ENCODE assay signal across 9 cellular contexts in the genomic region with DNA sequence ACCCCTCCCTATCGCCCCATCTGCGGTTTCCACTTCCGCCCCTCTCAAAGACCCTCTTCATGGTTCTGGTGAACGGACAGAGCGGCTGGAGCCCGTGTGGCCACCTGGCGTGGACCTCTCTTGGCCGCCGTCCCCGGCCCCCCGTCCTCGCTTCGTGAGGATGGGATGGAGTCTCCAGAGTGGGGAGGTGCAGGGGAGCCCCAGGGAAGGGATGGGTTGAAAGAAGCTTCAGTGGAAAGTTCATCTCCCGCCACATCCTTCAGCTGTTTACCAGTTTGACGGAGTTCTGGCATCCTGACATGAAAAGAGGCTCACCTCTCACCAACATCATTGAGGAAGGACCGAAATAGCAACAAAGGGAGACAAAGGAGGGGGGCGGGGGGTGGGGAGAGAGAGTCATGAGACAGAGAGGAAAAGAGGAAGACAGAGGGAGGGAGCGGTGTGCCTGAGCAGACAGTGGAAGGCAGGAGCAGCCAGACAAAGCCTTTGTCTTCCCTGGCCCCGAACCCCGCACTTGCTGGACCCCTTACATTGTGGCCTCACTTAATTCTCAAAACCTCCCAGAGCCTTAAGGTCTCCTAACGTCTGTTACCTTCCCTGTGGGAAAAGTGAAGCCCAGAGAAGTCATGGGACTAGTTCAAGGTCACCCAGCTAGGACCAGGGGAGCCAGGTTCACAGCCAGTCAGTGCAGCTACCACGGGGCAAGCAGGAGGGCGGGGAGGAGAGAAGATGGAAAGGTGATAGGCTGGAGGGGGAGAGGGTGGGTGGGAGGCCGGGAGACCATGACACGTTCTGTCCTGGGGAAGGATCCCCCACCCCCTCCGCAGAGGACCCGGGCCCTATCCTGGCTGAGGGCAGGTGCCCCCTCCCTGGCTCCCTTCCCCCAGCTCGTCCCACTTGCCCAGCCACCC. TPM values are rescaled to one million over a fixed set of nuclear protein-coding genes. Genes with fewer than 3 reads are reported as not detected.
DNase-seq lines count a peak whose midpoint lies in the region; ATAC-seq and TF ChIP-seq lines count a peak whose summit lies in the region.
"Had no signal": no experiment of that assay in that cellular context is flagged by ENCODE, and none has a peak within 500 bp of the region (broad histone marks: within the 10 kb centered on the region; RNA-seq: fewer than 3 reads in every experiment).

No MANE protein-coding gene starts in this region.

- H3K27ac Mint-ChIP-seq in activated CD4-positive, alpha-beta T cell treated with anti-CD3 and anti-CD28 coated beads for 36 hours = peak overlapping the region; percentile 97
- peak overlapping the region; percentile 89 to 90 for H3K27ac Mint-ChIP-seq in effector memory CD8-positive, alpha-beta T cell

- no peak overlapping the region for H3K4me3 ChIP-seq in heart left ventricle
- H3K4me3 ChIP-seq in right atrium auricular region = no peak overlapping the region
- H3K4me3 ChIP-seq in upper lobe of right lung = no peak overlapping the region
- H3K4me3 ChIP-seq: ovary had no signal

- no peak for TF ChIP-seq POLR2A in heart left ventricle (IDR thresholded peaks at IDR 0.05)

- H3K4me3 Mint-ChIP-seq in activated CD4-positive, alpha-beta T cell treated with anti-CD3 and anti-CD28 coated beads for 36 hours = peak overlapping the region; percentile 79
- peak overlapping the region; percentile 70 to 79 for H3K4me3 Mint-ChIP-seq in effector memory CD8-positive, alpha-beta T cell

- DNase-seq in heart left ventricle (no peak), right atrium auricular region (ENCODE audit: low spot score) (no peak), upper lobe of right lung (no peak), OCI-M2 (lab: John Stamatoyannopoulos, UW; ENCODE audit: unreplicated experiment) (no peak)
- peak; percentile 72 for DNase-seq in activated CD4-positive, alpha-beta T cell treated with anti-CD3 and anti-CD28 coated beads for 36 hours
- no peak for DNase-seq in effector memory CD8-positive, alpha-beta T cell
- DNase-seq: ovary had no signal

- no peaks in the 10 kb centered on the region for H3K27me3 Mint-ChIP-seq in activated CD4-positive, alpha-beta T cell treated with anti-CD3 and anti-CD28 coated beads for 36 hours
- no peaks in the 10 kb centered on the region for H3K27me3 Mint-ChIP-seq in effector memory CD8-positive, alpha-beta T cell

- peaks cover 73% of the 10 kb centered on the region for H3K36me3 Mint-ChIP-seq in activated CD4-positive, alpha-beta T cell treated with anti-CD3 and anti-CD28 coated beads for 36 hours (ENCODE audit: low read depth)
- H3K36me3 Mint-ChIP-seq in effector memory CD8-positive, alpha-beta T cell (ENCODE audit: insufficient read depth) = peaks cover 44% of the 10 kb centered on the region

- ATAC-seq in heart left ventricle (peak in 3 of 4 donors; percentile 23 to 64 (median 64)), upper lobe of right lung (peak; percentile 56), HG03521 (IDR thresholded peaks at IDR 0.05; ENCODE audit: unreplicated experiment) (no peak), GM18858 (IDR thresholded peaks at IDR 0.05; ENCODE audit: unreplicated experiment) (no peak)
- ATAC-seq in activated CD4-positive, alpha-beta T cell treated with anti-CD3 and anti-CD28 coated beads for 36 hours = peak; percentile 9
- ATAC-seq in effector memory CD8-positive, alpha-beta T cell (replicated peaks) = peak; percentile 12

- peaks cover 92% of the 10 kb centered on the region for H3K4me1 Mint-ChIP-seq in activated CD4-positive, alpha-beta T cell treated with anti-CD3 and anti-CD28 coated beads for 36 hours
- H3K4me1 Mint-ChIP-seq in effector memory CD8-positive, alpha-beta T cell (ENCODE audit: low read depth in 2 of 2) = peaks cover 51 to 62% of the 10 kb centered on the region in 2 donors

- H3K27me3 ChIP-seq in heart left ventricle (peaks cover 0 to 13% (median 4%) of the 10 kb centered on the region in 9 donors), right atrium auricular region (peaks cover 0 to 4% of the 10 kb centered on the region in 2 donors), upper lobe of right lung (no peaks in the 10 kb centered on the region)
- H3K27me3 ChIP-seq: ovary had no signal

- 51 to 62% (median 57%) methylated on average over 25 to 28 of the region's 28 CpGs for WGBS in heart left ventricle, 4 donors

- no peak for TF ChIP-seq CTCF in heart left ventricle (IDR thresholded peaks at IDR 0.05)
- no peak for TF ChIP-seq CTCF in right atrium auricular region (IDR thresholded peaks at IDR 0.05)
- TF ChIP-seq CTCF in upper lobe of right lung (IDR thresholded peaks at IDR 0.05) = no peak

- CTCF ChIA-PET in activated CD4-positive, alpha-beta T cell treated with anti-CD3 and anti-CD28 coated beads for 36 hours (lab: Charles Lee) = interaction anchor here (0.8 to 1.3 kb wide), 6 partner anchors 16 to 102 kb away, joined by 3 to 4 read pairs (median 3); no protein-coding TSS in a partner anchor

- POLR2A ChIA-PET in activated CD4-positive, alpha-beta T cell treated with anti-CD3 and anti-CD28 coated beads for 36 hours (lab: Charles Lee) = interaction anchor here (0.5 to 4.0 kb wide), 15 partner anchors 12 to 474 kb away, joined by 3 to 40 read pairs (median 7); no protein-coding TSS in a partner anchor

- H3K9me3 ChIP-seq in heart left ventricle (no peaks in the 10 kb centered on the region), right atrium auricular region (no peaks in the 10 kb centered on the region), upper lobe of right lung (no peaks in the 10 kb centered on the region)
- H3K9me3 ChIP-seq: ovary had no signal

- H3K4me1 ChIP-seq in heart left ventricle (peaks cover 0 to 60% (median 8%) of the 10 kb centered on the region in 12 donors), right atrium auricular region (peaks cover 0 to 23% of the 10 kb centered on the region in 2 donors), upper lobe of right lung (peaks cover 20% of the 10 kb centered on the region)

- H3K9me3 Mint-ChIP-seq in activated CD4-positive, alpha-beta T cell treated with anti-CD3 and anti-CD28 coated beads for 36 hours (ENCODE audit: low read depth) = no peaks in the 10 kb centered on the region
- no peaks in the 10 kb centered on the region for H3K9me3 Mint-ChIP-seq in effector memory CD8-positive, alpha-beta T cell

- intact Hi-C loops in heart left ventricle (cut with DNase I) (no loop called here), upper lobe of right lung (cut with DNase I) (no loop called here)
- intact Hi-C loops in activated CD4-positive, alpha-beta T cell treated with anti-CD3 and anti-CD28 coated beads for 36 hours (cut with DNase I, micrococcal nuclease) = loop anchor here (1.0 to 5.0 kb wide), 8 partner anchors 16 to 161 kb away; partner anchors contain the start of gene CD5 (in 1 of the 2)

- H3K36me3 ChIP-seq in heart left ventricle (no peaks in the 10 kb centered on the region), right atrium auricular region (no peaks in the 10 kb centered on the region), upper lobe of right lung (no peaks in the 10 kb centered on the region)
- H3K36me3 ChIP-seq: ovary had no signal

- H3K27ac ChIP-seq in heart left ventricle (peak overlapping the region in 1 of 12 donors; percentile 66), right atrium auricular region (no peak overlapping the region), upper lobe of right lung (peak overlapping the region; percentile 30)
- H3K27ac ChIP-seq: ovary had no signal

RNA-seq across cellular contexts. Expression of gene CD6, which starts 54.9 kb away (rescaled TPM):
- total RNA-seq in heart left ventricle (1 to 10 TPM in 2 of 9 donors, under 1 TPM in 6, not detected in 1; 0.12 to 6.1 (median 0.40) TPM), right atrium auricular region (under 1 TPM; 0.48 to 0.79 TPM), upper lobe of right lung (3.9 TPM)
- polyA plus RNA-seq in heart left ventricle = under 1 TPM; 0.08 to 0.19 TPM
- 100 to 1,000 TPM; 286 to 377 TPM for total RNA-seq in activated CD4-positive, alpha-beta T cell treated with anti-CD3 and anti-CD28 coated beads for 36 hours

Comparison
In these comparisons a context has a peak if more than half of its experiments do, and no peak if none do; other contexts are left out.
1. ATAC-seq: peak in heart left ventricle (3 of 4), activated CD4-positive, alpha-beta T cell treated with anti-CD3 and anti-CD28 coated beads for 36 hours (single experiment), effector memory CD8-positive, alpha-beta T cell (single experiment) and upper lobe of right lung (single experiment); none in HG03521 (single experiment) and GM18858 (single experiment).
2. RNA of gene CD6, which starts 54.9 kb away (total RNA-seq): 286 to 377 TPM in activated CD4-positive, alpha-beta T cell treated with anti-CD3 and anti-CD28 coated beads for 36 hours; 3.9 TPM in upper lobe of right lung (single experiment), 0.48 to 0.79 TPM in right atrium auricular region and 0.12 to 6.1 TPM in heart left ventricle; every median in the first group is over 10 times any median in the second.
3. intact Hi-C loops: an anchor here in activated CD4-positive, alpha-beta T cell treated with anti-CD3 and anti-CD28 coated beads for 36 hours (1.0 to 5.0 kb wide); none called in heart left ventricle and upper lobe of right lung.